In the genomic region with DNA sequence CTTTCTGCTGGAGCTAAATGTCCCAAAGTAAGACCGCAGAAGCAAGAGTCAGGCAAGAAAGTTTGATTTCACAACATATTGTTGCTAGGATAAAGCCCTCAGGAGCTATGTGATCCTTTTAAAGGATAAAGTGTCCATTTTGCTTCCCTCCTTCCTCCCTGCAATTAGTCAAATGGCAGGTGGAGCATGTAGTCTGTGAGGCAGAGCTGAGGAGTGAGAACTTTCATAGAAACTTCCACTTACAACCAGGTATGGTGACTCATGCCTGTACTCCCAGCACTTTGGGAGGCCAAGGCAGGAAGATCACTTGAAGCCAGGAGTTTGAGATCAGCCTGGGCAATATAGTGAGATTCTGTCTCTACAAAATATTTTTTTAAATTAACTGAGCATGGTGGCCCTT, we compare ENCODE assay signal across 1 cellular context.
TF ChIP-seq lines count a peak whose summit lies in the region.

No MANE protein-coding gene starts in this region.

TF ChIP-seq in GM12878, 131 proteins besides CTCF, POLR2A, EP300 and RAD21 (continued from another document):
- TF ChIP-seq BCLAF1 (IDR thresholded peaks at IDR 0.05) (no peak), NR2C2 (IDR thresholded peaks at IDR 0.05; ENCODE audit: borderline replicate concordance, control insufficient read depth, insufficient read length, low read depth) (no peak), CREM (IDR thresholded peaks at IDR 0.05; ENCODE audit: low read depth) (no peak), DPF2 (IDR thresholded peaks at IDR 0.05) (no peak), RAD51 (IDR thresholded peaks at IDR 0.05) (no peak), GATAD2B (conservative IDR thresholded peaks at IDR 0.05; ENCODE audit: low read depth) (no peak), IRF4 (IDR thresholded peaks at IDR 0.05; ENCODE audit: low read depth, low read length) (no peak), CEBPZ (IDR thresholded peaks at IDR 0.05; ENCODE audit: low read depth, low read length) (no peak), RFX5 (IDR thresholded peaks at IDR 0.05; ENCODE audit: low read depth, low read length) (no peak), MTA2 (IDR thresholded peaks at IDR 0.05; ENCODE audit: low read depth) (no peak)
